In genomic region chr6:158834675-158835385, GRCh38 we compare ENCODE assay signal across 18 cellular contexts. TPM values are rescaled to one million over a fixed set of nuclear protein-coding genes. Genes with fewer than 3 reads are reported as not detected.
A peak's percentile ranks its signal among the peaks of the same experiment; 100 is the strongest.
DNase-seq lines count a peak whose midpoint lies in the region; ATAC-seq and TF ChIP-seq lines count a peak whose summit lies in the region.
"Had no signal": no experiment of that assay in that cellular context is flagged by ENCODE, and none has a peak within 500 bp of the region (broad histone marks: within the 10 kb centered on the region; RNA-seq: fewer than 3 reads in every experiment).

No MANE protein-coding gene starts in this region.

- ATAC-seq in Right ventricle myocardium superior (ENCODE audit: poor library complexity), result peak; percentile 6
- no peak for ATAC-seq in Right ventricle myocardium inferior
- ATAC-seq in body of pancreas, result no peak
- ATAC-seq: A549 had no signal

- peak overlapping the region; percentile 68 for H3K27ac Mint-ChIP-seq in mesothelial cell of epicardium
- H3K27ac Mint-ChIP-seq in type B pancreatic cell, result peak overlapping the region; percentile 74
- H3K27ac Mint-ChIP-seq in MCF 10A (ENCODE audit: low read depth, unreplicated experiment), result no peak overlapping the region
- H3K27ac Mint-ChIP-seq: activated T-helper 2 cell treated with anti-CD3 and anti-CD28 coated beads, Interferon-gamma antibody, Interleukin-2, Interleukin-4, amounts not matched to agents 10 μg/mL and 5 μg/mL and 100 μg/mL, durations not matched to agents 14 hours and 24 hours and 36 hours had no signal

- peak overlapping the region; percentile 64 to 83 (median 70) for H3K27ac ChIP-seq in body of pancreas
- H3K27ac ChIP-seq: tibial artery had no signal

- H3K36me3 Mint-ChIP-seq in mesothelial cell of epicardium, result no peaks in the 10 kb centered on the region
- no peaks in the 10 kb centered on the region for H3K36me3 Mint-ChIP-seq in type B pancreatic cell
- H3K36me3 Mint-ChIP-seq in MCF 10A (ENCODE audit: insufficient read depth, unreplicated experiment), result no peaks in the 10 kb centered on the region
- H3K36me3 Mint-ChIP-seq: CD14-positive monocyte had no signal

- POLR2A ChIA-PET in MCF 10A (lab: Yijun Ruan, JAX), result interaction anchor here (0.7 kb wide), 1 partner anchor 288 kb away, joined by 3 read pairs; no protein-coding TSS in a partner anchor

- 86 to 94% methylated on average over 9 of the region's 9 CpGs for WGBS in body of pancreas, 2 donors

- peaks cover 15% of the 10 kb centered on the region for H3K4me1 ChIP-seq in body of pancreas
- H3K4me1 ChIP-seq: A549, tibial artery had no signal

- peaks cover 3% of the 10 kb centered on the region for H3K9me3 Mint-ChIP-seq in mesothelial cell of epicardium
- H3K9me3 Mint-ChIP-seq in type B pancreatic cell, result peaks cover 5% of the 10 kb centered on the region
- no peaks in the 10 kb centered on the region for H3K9me3 Mint-ChIP-seq in MCF 10A (ENCODE audit: unreplicated experiment)
- H3K9me3 Mint-ChIP-seq: activated T-helper 2 cell treated with anti-CD3 and anti-CD28 coated beads, Interferon-gamma antibody, Interleukin-2, Interleukin-4, amounts not matched to agents 10 μg/mL and 5 μg/mL and 100 μg/mL, durations not matched to agents 14 hours and 24 hours and 36 hours; CD14-positive monocyte had no signal

- CTCF ChIA-PET in MCF 10A (lab: Yijun Ruan, JAX), result interaction anchor here (0.6 kb wide), 1 partner anchor 127 kb away, joined by 3 read pairs; no protein-coding TSS in a partner anchor

- TF ChIP-seq POLR2A in body of pancreas (IDR thresholded peaks at IDR 0.05), result no peak

- no peak overlapping the region for H3K4me3 ChIP-seq in body of pancreas
- H3K4me3 ChIP-seq: A549, tibial artery had no signal

- H3K27me3 Mint-ChIP-seq in mesothelial cell of epicardium (ENCODE audit: low read depth), result no peaks in the 10 kb centered on the region
- H3K27me3 Mint-ChIP-seq in type B pancreatic cell, result no peaks in the 10 kb centered on the region
- no peaks in the 10 kb centered on the region for H3K27me3 Mint-ChIP-seq in MCF 10A (ENCODE audit: insufficient read depth, unreplicated experiment)

- no peaks in the 10 kb centered on the region for H3K9me3 ChIP-seq in body of pancreas
- H3K9me3 ChIP-seq: A549, tibial artery had no signal

- TF ChIP-seq CTCF in body of pancreas (IDR thresholded peaks at IDR 0.05) (no peak), mesothelial cell of epicardium (IDR thresholded peaks at IDR 0.05; ENCODE audit: unreplicated experiment) (no peak), type B pancreatic cell (conservative IDR thresholded peaks at IDR 0.05) (no peak), MCF 10A (IDR thresholded peaks at IDR 0.05; ENCODE audit: unreplicated experiment) (no peak)

- intact Hi-C loops in Right ventricle myocardium superior (cut with DNase I) (no loop called here), Right ventricle myocardium inferior (cut with DNase I) (no loop called here), body of pancreas (cut with DNase I) (no loop called here), MCF 10A (cut with micrococcal nuclease) (no loop called here)

- no peaks in the 10 kb centered on the region for H3K27me3 ChIP-seq in body of pancreas

- BruUV-seq in MCF 10A (replicated peaks; lab: Mats Ljungman, UMichigan), result no TSS peak

- DNase-seq in Right ventricle myocardium superior (no peak), Right ventricle myocardium inferior (ENCODE audit: missing footprints) (no peak), body of pancreas (peak in 1 of 4 donors; percentile 23), mesothelial cell of epicardium (ENCODE audit: low spot score in 2 of 2, unreplicated experiment in 2 of 2) (no peak), type B pancreatic cell (ENCODE audit: extremely low spot score, unreplicated experiment) (no peak), MCF 10A (ENCODE audit: unreplicated experiment) (no peak), NCI-H345 (lab: John Stamatoyannopoulos, UW) (no peak)
- DNase-seq in activated T-cell treated with anti-CD3 and anti-CD28 coated beads, Interleukin-2, amount 50 U/mL, for 48 hours, result no peak
- DNase-seq: activated CD4-positive, CD25-positive, alpha-beta regulatory T cell; central memory CD4-positive, alpha-beta T cell; effector memory CD4-positive, alpha-beta T cell; hippocampal formation; kidney glomerular epithelial cell; NCI-H1694 treated with DMSO at 0.1 percent for 48 hours; tibial artery had no signal

- no peaks in the 10 kb centered on the region for H3K36me3 ChIP-seq in body of pancreas (replicated peaks in 1 of 2; ENCODE audit: insufficient read depth in 1 of 2, low read depth in 2 of 2)
- H3K36me3 ChIP-seq: tibial artery had no signal

- H3K4me3 Mint-ChIP-seq in mesothelial cell of epicardium (no peak overlapping the region), type B pancreatic cell (no peak overlapping the region), MCF 10A (ENCODE audit: unreplicated experiment) (no peak overlapping the region)

- H3K4me1 Mint-ChIP-seq in mesothelial cell of epicardium, result peaks cover 42% of the 10 kb centered on the region
- peaks cover 24% of the 10 kb centered on the region for H3K4me1 Mint-ChIP-seq in type B pancreatic cell (ENCODE audit: unreplicated experiment)
- peaks cover 7% of the 10 kb centered on the region for H3K4me1 Mint-ChIP-seq in MCF 10A (ENCODE audit: insufficient read depth, unreplicated experiment)

RNA-seq across cellular contexts. Expression of gene EZR, which starts 15.7 kb away (rescaled TPM):
- total RNA-seq in Right ventricle myocardium superior (197 TPM), Right ventricle myocardium inferior (203 TPM), body of pancreas (100 to 1,000 TPM in 1 of 2 donors, 10 to 100 TPM in 1; 76.8 to 103 TPM), mesothelial cell of epicardium (195 to 208 TPM (median 204 TPM) in 3 replicates), type B pancreatic cell (ENCODE audit: low replicate concordance) (166 and 349 TPM in 2 replicates), MCF 10A (2022) (243 and 296 TPM in 2 replicates)
